ENCODE assay signal across 8 cellular contexts in genomic region chr19:47745010-47745901, GRCh38. TPM values are rescaled to one million over a fixed set of nuclear protein-coding genes. Genes with fewer than 3 reads are reported as not detected.
A peak's percentile ranks its signal among the peaks of the same experiment; 100 is the strongest.
DNase-seq lines count a peak whose midpoint lies in the region; ATAC-seq and FAIRE-seq lines count a peak whose summit lies in the region.

Gene NOP53, plus strand, starts transcription at chr19:47745546. Its CDS starts 14 bp downstream, at chr19:47745560.

- peaks cover 28% of the 10 kb centered on the region for H3K79me2 ChIP-seq in Karpas-422 (ENCODE audit: low read length)

- no peaks in the 10 kb centered on the region for H3K27me3 ChIP-seq in Karpas-422 (ENCODE audit: low read length)
- no peaks in the 10 kb centered on the region for H3K27me3 ChIP-seq in muscle layer of duodenum (ENCODE audit: low read depth, low read length)

- H3K9ac ChIP-seq in Karpas-422 (ENCODE audit: low read length) = peak within 1 kb of the TSS; percentile 94

- peak within 1 kb of the TSS; percentile 64 for H3K4me2 ChIP-seq in Karpas-422 (ENCODE audit: low read depth, low read length, poor library complexity, severe bottlenecking)

- DNase-seq in DMS153 treated with DMSO at 0.1 percent for 48 hours (lab: John Stamatoyannopoulos, UW; ENCODE audit: unreplicated experiment) (peak; percentile 89), Karpas-422 (peak; percentile 99), RCC 7860 (ENCODE audit: low spot score) (peak; percentile 90)
- peak; percentile 98 to 99 for DNase-seq in activated T-cell treated with anti-CD3 and anti-CD28 coated beads, Interleukin-2, amount 50 U/mL, for 48 hours
- DNase-seq in stimulated activated CD8-positive, alpha-beta memory T cell treated with anti-CD3 and anti-CD28 coated beads, Interleukin-7, amount 100 ng/mL, for 24 hours (ENCODE audit: low read depth) = peak; percentile 97

- H4K20me1 ChIP-seq in Karpas-422 (ENCODE audit: insufficient read depth, low read depth, low read length) = no peaks in the 10 kb centered on the region

- peaks cover 16% of the 10 kb centered on the region; the same call in 1 of the 2 replicates for H3K36me3 ChIP-seq in Karpas-422 (ENCODE audit: insufficient read depth, low read length)
- H3K36me3 ChIP-seq in muscle layer of duodenum (ENCODE audit: control insufficient read depth in 1 of 2, insufficient read depth in 2 of 2, low read length in 2 of 2) = peaks cover 15 to 33% of the 10 kb centered on the region in 2 donors

- H2AFZ ChIP-seq in Karpas-422 (ENCODE audit: low read length) = peak within 1 kb of the TSS; percentile 94; the same call in 1 of the 2 replicates

- ATAC-seq in GM21737 (IDR thresholded peaks at IDR 0.05; ENCODE audit: unreplicated experiment) = peak; percentile 54
- ATAC-seq in esophagus mucosa = peak; percentile 64

- no peaks in the 10 kb centered on the region for H3K9me2 ChIP-seq in Karpas-422 (replicated peaks; ENCODE audit: insufficient read depth, low read length)

- peak; percentile 55 for FAIRE-seq in RCC 7860 (lab: Jason Lieb, UNC)

- H3K27ac ChIP-seq in Karpas-422 (ENCODE audit: low read length) = peak within 1 kb of the TSS; percentile 62; the same call in 1 of the 2 replicates
- H3K27ac ChIP-seq in muscle layer of duodenum (ENCODE audit: low read length) = peak within 1 kb of the TSS; percentile 63

- H3K4me1 ChIP-seq in Karpas-422 (ENCODE audit: low read length) (peaks cover 24% of the 10 kb centered on the region), muscle layer of duodenum (ENCODE audit: control insufficient read depth in 1 of 2, insufficient read depth in 2 of 2, low read length in 2 of 2) (peaks cover 0 to 24% of the 10 kb centered on the region in 2 donors)

- H3K9me3 ChIP-seq in Karpas-422 (ENCODE audit: low read length) (no peaks in the 10 kb centered on the region), muscle layer of duodenum (ENCODE audit: control insufficient read depth in 1 of 2, low read length in 2 of 2) (no peaks in the 10 kb centered on the region)

- H3K4me3 ChIP-seq in Karpas-422 (ENCODE audit: low read length) (peak within 1 kb of the TSS; percentile 98), muscle layer of duodenum (ENCODE audit: low read depth in 1 of 2, low read length in 2 of 2) (peak within 1 kb of the TSS; percentile 45 to 69)

RNA-seq across cellular contexts. Expression of gene NOP53, which starts in this region (rescaled TPM):
- 145 and 293 TPM in 2 replicates for total RNA-seq in Karpas-422 (2014; rRNA removed; shearing (Covaris generic); ENCODE audit: low replicate concordance)
- total RNA-seq in esophagus mucosa = 218 TPM

Comparison
In these comparisons a context has a peak if more than half of its experiments do, and no peak if none do; other contexts are left out.
1. Peak in every context shown above with its lines: DNase-seq, ATAC-seq, H3K4me3 ChIP-seq and H3K27ac ChIP-seq.